1 cellular context compared by ENCODE assay signal in genomic region chr16:18926189-18926865, GRCh38.
TF ChIP-seq lines count a peak whose summit lies in the region.

Gene SMG1 (minus strand): TSS chr16:18926408. CDS start chr16:18926041, 367 bp downstream.

TF ChIP-seq in GM12878, 131 proteins besides CTCF, POLR2A, EP300 and RAD21 (continued from another document):
- TF ChIP-seq EGR1 (IDR thresholded peaks at IDR 0.05; ENCODE audit: borderline replicate concordance in 1 of 2, low read depth in 2 of 2, low read length in 2 of 2) (peak in 1 of 2 experiments; percentile 16; a peak in 1 of 3 replicates), NR2C1 (IDR thresholded peaks at IDR 0.05) (0 out of 2 replicates have a peak, but pooled peaks have one; percentile 6), CREB1 (IDR thresholded peaks at IDR 0.05; ENCODE audit: low read depth) (peak; percentile 69), IKZF1 (conservative IDR thresholded peaks at IDR 0.05) (peak; percentile 96), BHLHE40 (IDR thresholded peaks at IDR 0.05; ENCODE audit: borderline replicate concordance in 1 of 2, low read depth in 2 of 2, low read length in 1 of 2) (peak; percentile 97 to 99), CHD2 (IDR thresholded peaks at IDR 0.05; ENCODE audit: borderline replicate concordance, low read depth, low read length) (peak; percentile 77; the same call in 1 of the 2 replicates), USF1 (IDR thresholded peaks at IDR 0.05; ENCODE audit: borderline replicate concordance, extremely low read length, insufficient read depth, low read depth, low read length) (peak; percentile 75), TCF12 (IDR thresholded peaks at IDR 0.05; ENCODE audit: low read depth, low read length) (0 out of 2 replicates have a peak, but pooled peaks have one; percentile 28), CBFB (IDR thresholded peaks at IDR 0.05; ENCODE audit: low read depth) (peak; percentile 82; the same call in 1 of the 2 replicates), TAF1 (IDR thresholded peaks at IDR 0.05; ENCODE audit: borderline replicate concordance, low read depth, low read length) (peak; percentile 53; the same call in 1 of the 2 replicates), NRF1 (conservative IDR thresholded peaks at IDR 0.05; ENCODE audit: low read depth, low read length) (0 out of 2 replicates have a peak, but pooled peaks have one; percentile 22), EED (IDR thresholded peaks at IDR 0.05; ENCODE audit: low read depth) (peak; percentile 92), MTA2 (IDR thresholded peaks at IDR 0.05; ENCODE audit: low read depth) (peak; percentile 59; the same call in 1 of the 2 replicates), FOS (IDR thresholded peaks at IDR 0.05; ENCODE audit: borderline replicate concordance, extremely low read depth, insufficient read length) (peak; percentile 12), MEF2B (IDR thresholded peaks at IDR 0.05; ENCODE audit: partially characterized antibody, poor library complexity, severe bottlenecking) (peak; percentile 11), NKRF (conservative IDR thresholded peaks at IDR 0.05) (0 out of 2 replicates have a peak, but pooled peaks have one; percentile 18), JUNB (IDR thresholded peaks at IDR 0.05) (peak; percentile 18; the same call in 1 of the 2 replicates), TCF3 (IDR thresholded peaks at IDR 0.05; ENCODE audit: borderline replicate concordance, insufficient read depth, low read depth, low read length) (0 out of 2 replicates have a peak, but pooled peaks have one; percentile 15), IKZF2 (IDR thresholded peaks at IDR 0.05) (peak; percentile 98), PML (IDR thresholded peaks at IDR 0.05; ENCODE audit: low read length) (peak; percentile 72), MXI1 (IDR thresholded peaks at IDR 0.05; ENCODE audit: low read depth, low read length) (peak; percentile 34; the same call in 1 of the 2 replicates), ZBED1 (IDR thresholded peaks at IDR 0.05; ENCODE audit: borderline replicate concordance) (0 out of 2 replicates have a peak, but pooled peaks have one; percentile 47), RUNX3 (IDR thresholded peaks at IDR 0.05; ENCODE audit: low read length) (peak; percentile 85), SP1 (IDR thresholded peaks at IDR 0.05; ENCODE audit: low read depth, low read length) (peak; percentile 34), STAT3 (IDR thresholded peaks at IDR 0.05; ENCODE audit: low read depth, low read length) (peak; percentile 67; the same call in 1 of the 2 replicates), KLF5 (IDR thresholded peaks at IDR 0.05; ENCODE audit: partially characterized antibody) (peak; percentile 54), POLR2AphosphoS5 (IDR thresholded peaks at IDR 0.05; ENCODE audit: low read length) (peak; percentile 76), USF2 (IDR thresholded peaks at IDR 0.05; ENCODE audit: borderline replicate concordance, low read depth, low read length) (peak; percentile 60), GATAD2B (conservative IDR thresholded peaks at IDR 0.05; ENCODE audit: low read depth) (0 out of 2 replicates have a peak, but pooled peaks have one; percentile 21)
